Comparison of ENCODE assay signal across 14 cellular contexts in the genomic region with DNA sequence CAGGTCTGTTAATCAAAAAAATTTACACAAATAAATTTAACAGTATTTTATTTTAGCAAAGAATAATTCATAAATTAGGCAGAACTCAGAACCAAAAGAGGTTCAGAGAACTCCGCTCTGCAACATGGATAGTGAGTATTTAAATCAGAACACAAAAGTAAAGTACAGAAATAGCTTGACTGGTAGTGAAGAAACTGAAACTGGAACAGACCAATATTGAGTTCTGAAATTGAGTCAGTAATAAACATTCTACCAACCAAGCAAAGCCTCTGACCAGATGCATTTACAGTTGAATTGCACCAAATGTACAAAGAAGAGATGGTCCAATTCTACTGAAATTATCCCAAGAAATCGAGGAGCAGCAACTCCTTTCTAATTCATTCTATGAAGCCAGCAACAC.
DNase-seq lines count a peak whose midpoint lies in the region; ATAC-seq and TF ChIP-seq lines count a peak whose summit lies in the region.
"Had no signal": no experiment of that assay in that cellular context is flagged by ENCODE, and none has a peak within 500 bp of the region (broad histone marks: within the 10 kb centered on the region; RNA-seq: fewer than 3 reads in every experiment).

No MANE protein-coding gene starts in this region.

- H3K4me3 ChIP-seq in gastroesophageal sphincter, result no peak overlapping the region
- H3K4me3 ChIP-seq: transverse colon had no signal

- no peaks in the 10 kb centered on the region for H3K36me3 ChIP-seq in gastroesophageal sphincter
- H3K36me3 ChIP-seq: transverse colon had no signal

- H3K27me3 ChIP-seq in gastroesophageal sphincter, result no peaks in the 10 kb centered on the region
- H3K27me3 ChIP-seq: transverse colon had no signal

- no peaks in the 10 kb centered on the region for H3K4me1 Mint-ChIP-seq in chondrocyte (ENCODE audit: low read depth)
- H3K4me1 Mint-ChIP-seq in activated T-cell treated with anti-CD3 and anti-CD28 coated beads, Interleukin-2, amount 50 U/mL, for 4 hours (ENCODE audit: low read depth), result no peaks in the 10 kb centered on the region
- H3K4me1 Mint-ChIP-seq: activated B cell treated with CpG ODN at 0.5 μM for 24 hours; CD8-positive, alpha-beta memory T cell had no signal

- H3K9me3 ChIP-seq in gastroesophageal sphincter, result no peaks in the 10 kb centered on the region
- H3K9me3 ChIP-seq: transverse colon had no signal

- 93 to 100% methylated on average over 2 of the region's 2 CpGs for WGBS in gastroesophageal sphincter (ENCODE audit: low coverage in 1 of 2), 2 donors

- TF ChIP-seq CTCF in chondrocyte (IDR thresholded peaks at IDR 0.05) (no peak), gastroesophageal sphincter (IDR thresholded peaks at IDR 0.05) (no peak)

- no peaks in the 10 kb centered on the region for H3K27me3 Mint-ChIP-seq in chondrocyte (ENCODE audit: low read depth)
- no peaks in the 10 kb centered on the region for H3K27me3 Mint-ChIP-seq in activated T-cell treated with anti-CD3 and anti-CD28 coated beads, Interleukin-2, amount 50 U/mL, for 4 hours (ENCODE audit: low read depth)
- H3K27me3 Mint-ChIP-seq: activated B cell treated with CpG ODN at 0.5 μM for 24 hours; activated naive CD8-positive, alpha-beta T cell; CD8-positive, alpha-beta memory T cell had no signal

- DNase-seq in chondrocyte (ENCODE audit: low spot score) (no peak), NAMALWA (ENCODE audit: low spot score) (no peak)
- DNase-seq in activated T-cell treated with anti-CD3 and anti-CD28 coated beads, Interleukin-2, amount 50 U/mL, for 4 hours, result no peak
- DNase-seq: activated B cell treated with CpG ODN at 0.5 μM for 24 hours; activated CD8-positive, alpha-beta memory T cell treated with anti-CD3 and anti-CD28 coated beads, Interleukin-2, amount 50 U/mL, for 48 hours; caudate nucleus; CD8-positive, alpha-beta memory T cell; NCI-H2107; transverse colon had no signal

- TF ChIP-seq EP300 in gastroesophageal sphincter (IDR thresholded peaks at IDR 0.05), result no peak

- no peak overlapping the region for H3K27ac Mint-ChIP-seq in chondrocyte (ENCODE audit: unreplicated experiment)
- H3K27ac Mint-ChIP-seq: activated B cell treated with CpG ODN at 0.5 μM for 24 hours; activated naive CD8-positive, alpha-beta T cell; CD8-positive, alpha-beta memory T cell had no signal

- no peaks in the 10 kb centered on the region for H3K4me1 ChIP-seq in gastroesophageal sphincter
- H3K4me1 ChIP-seq: transverse colon had no signal

- H3K36me3 Mint-ChIP-seq in chondrocyte (ENCODE audit: low read depth), result no peaks in the 10 kb centered on the region
- no peaks in the 10 kb centered on the region for H3K36me3 Mint-ChIP-seq in activated T-cell treated with anti-CD3 and anti-CD28 coated beads, Interleukin-2, amount 50 U/mL, for 4 hours (ENCODE audit: insufficient read depth)
- H3K36me3 Mint-ChIP-seq: activated naive CD8-positive, alpha-beta T cell; CD8-positive, alpha-beta memory T cell had no signal

- no peak overlapping the region for H3K27ac ChIP-seq in gastroesophageal sphincter
- H3K27ac ChIP-seq: transverse colon had no signal

- ATAC-seq in GM19324 (IDR thresholded peaks at IDR 0.05; ENCODE audit: low FRiP score, unreplicated experiment), result peak; percentile 85
- ATAC-seq in HG02588 (IDR thresholded peaks at IDR 0.05; ENCODE audit: unreplicated experiment), result peak; percentile 98
- ATAC-seq in HG03108 (IDR thresholded peaks at IDR 0.05; ENCODE audit: unreplicated experiment), result peak; percentile 58
- no peak for ATAC-seq in activated T-cell treated with anti-CD3 and anti-CD28 coated beads, Interleukin-2, amount 50 U/mL, for 4 hours
- no peak for ATAC-seq in gastroesophageal sphincter

- no peak for TF ChIP-seq POLR2A in gastroesophageal sphincter (IDR thresholded peaks at IDR 0.05)

- H3K9me3 Mint-ChIP-seq in chondrocyte (ENCODE audit: low read depth), result no peaks in the 10 kb centered on the region
- peaks cover 6% of the 10 kb centered on the region for H3K9me3 Mint-ChIP-seq in activated T-cell treated with anti-CD3 and anti-CD28 coated beads, Interleukin-2, amount 50 U/mL, for 4 hours
- H3K9me3 Mint-ChIP-seq: activated B cell treated with CpG ODN at 0.5 μM for 24 hours had no signal

- no peak overlapping the region for H3K4me3 Mint-ChIP-seq in chondrocyte (ENCODE audit: unreplicated experiment)
- no peak overlapping the region for H3K4me3 Mint-ChIP-seq in activated T-cell treated with anti-CD3 and anti-CD28 coated beads, Interleukin-2, amount 50 U/mL, for 4 hours
- H3K4me3 Mint-ChIP-seq: activated B cell treated with CpG ODN at 0.5 μM for 24 hours; activated naive CD8-positive, alpha-beta T cell; CD8-positive, alpha-beta memory T cell had no signal

Comparison
In these comparisons a context has a peak if more than half of its experiments do, and no peak if none do; other contexts are left out.
1. ATAC-seq: peak in GM19324 (single experiment), HG02588 (single experiment) and HG03108 (single experiment); none in activated T-cell treated with anti-CD3 and anti-CD28 coated beads, Interleukin-2, amount 50 U/mL, for 4 hours (0 of 2) and gastroesophageal sphincter (single experiment).